In the genomic region with DNA sequence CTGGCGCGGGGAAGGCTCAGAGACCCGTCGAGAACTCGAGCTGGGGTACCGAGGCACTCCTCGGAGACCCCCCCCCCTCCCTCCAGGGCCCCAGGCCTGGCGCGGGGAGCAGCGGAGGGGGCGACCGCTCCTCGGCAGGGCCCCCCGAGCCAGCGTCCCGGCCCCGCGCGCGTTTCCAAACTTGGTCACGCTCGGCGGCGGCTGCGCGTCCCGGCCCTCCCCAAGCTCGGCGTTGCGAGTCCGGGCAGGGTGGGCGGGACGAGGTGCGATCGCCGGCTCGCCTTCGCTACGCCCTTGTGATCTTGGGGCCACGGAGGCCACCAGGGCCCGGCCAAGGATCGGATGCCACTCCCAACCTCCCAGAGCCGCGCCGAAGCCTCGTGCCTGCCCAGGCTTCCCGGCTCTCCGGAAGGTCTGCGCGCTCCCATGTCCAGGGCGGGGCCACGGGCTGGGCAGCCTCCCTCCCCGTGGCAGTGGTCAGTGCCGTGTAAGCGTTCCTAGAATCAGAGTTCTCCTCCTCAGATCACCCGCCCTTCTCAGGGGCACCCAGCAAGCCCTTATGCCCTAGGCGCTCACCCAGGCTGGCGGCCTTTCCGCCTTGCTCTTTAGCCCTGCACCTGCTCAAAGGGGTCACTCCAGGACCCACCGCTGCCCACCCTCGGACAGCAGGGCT, we compare ENCODE assay signal across 1 cellular context.
TF ChIP-seq lines count a peak whose summit lies in the region.

No MANE protein-coding gene starts in this region.

TF ChIP-seq in HepG2, 621 proteins besides CTCF, POLR2A, EP300 and RAD21 (continued from another document):
- TF ChIP-seq, protein P1, sequence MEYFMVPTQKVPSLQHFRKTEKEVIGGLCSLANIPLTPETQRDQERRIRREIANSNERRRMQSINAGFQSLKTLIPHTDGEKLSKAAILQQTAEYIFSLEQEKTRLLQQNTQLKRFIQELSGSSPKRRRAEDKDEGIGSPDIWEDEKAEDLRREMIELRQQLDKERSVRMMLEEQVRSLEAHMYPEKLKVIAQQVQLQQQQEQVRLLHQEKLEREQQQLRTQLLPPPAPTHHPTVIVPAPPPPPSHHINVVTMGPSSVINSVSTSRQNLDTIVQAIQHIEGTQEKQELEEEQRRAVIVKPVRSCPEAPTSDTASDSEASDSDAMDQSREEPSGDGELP (IDR thresholded peaks at IDR 0.05; ENCODE audit: borderline replicate concordance, low read depth), result no peak
- TF ChIP-seq GLMP (CRISPR knock-in tag; IDR thresholded peaks at IDR 0.05; ENCODE audit: borderline replicate concordance), result 0 out of 2 replicates have a peak, but pooled peaks have one; percentile 60
- TF ChIP-seq, protein P2, sequence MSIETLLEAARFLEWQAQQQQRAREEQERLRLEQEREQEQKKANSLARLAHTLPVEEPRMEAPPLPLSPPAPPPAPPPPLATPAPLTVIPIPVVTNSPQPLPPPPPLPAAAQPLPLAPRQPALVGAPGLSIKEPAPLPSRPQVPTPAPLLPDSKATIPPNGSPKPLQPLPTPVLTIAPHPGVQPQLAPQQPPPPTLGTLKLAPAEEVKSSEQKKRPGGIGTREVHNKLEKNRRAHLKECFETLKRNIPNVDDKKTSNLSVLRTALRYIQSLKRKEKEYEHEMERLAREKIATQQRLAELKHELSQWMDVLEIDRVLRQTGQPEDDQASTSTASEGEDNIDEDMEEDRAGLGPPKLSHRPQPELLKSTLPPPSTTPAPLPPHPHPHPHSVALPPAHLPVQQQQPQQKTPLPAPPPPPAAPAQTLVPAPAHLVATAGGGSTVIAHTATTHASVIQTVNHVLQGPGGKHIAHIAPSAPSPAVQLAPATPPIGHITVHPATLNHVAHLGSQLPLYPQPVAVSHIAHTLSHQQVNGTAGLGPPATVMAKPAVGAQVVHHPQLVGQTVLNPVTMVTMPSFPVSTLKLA (IDR thresholded peaks at IDR 0.05), result peak; percentile 20; the same call in 1 of the 2 replicates
- TF ChIP-seq MTA1 (CRISPR knock-in tag; IDR thresholded peaks at IDR 0.05; ENCODE audit: borderline replicate concordance), result peak; percentile 70; the same call in 1 of the 2 replicates
- peak; percentile 92; the same call in 1 of the 2 replicates for TF ChIP-seq ZFYVE20 (CRISPR knock-in tag; IDR thresholded peaks at IDR 0.05; ENCODE audit: borderline replicate concordance, low read depth)
- no peak for TF ChIP-seq SMAD9 (CRISPR knock-in tag; IDR thresholded peaks at IDR 0.05)
- 0 out of 2 replicates have a peak, but pooled peaks have one; percentile 46 for TF ChIP-seq PPARG (CRISPR knock-in tag; conservative IDR thresholded peaks at IDR 0.05)
- TF ChIP-seq KLF13 (CRISPR knock-in tag; IDR thresholded peaks at IDR 0.05), result peak; percentile 47; the same call in 1 of the 2 replicates
- TF ChIP-seq ISL2 (CRISPR knock-in tag; IDR thresholded peaks at IDR 0.05), result peak; percentile 73; the same call in 1 of the 2 replicates
